Comparison of ENCODE assay signal across 1 cellular context in the genomic region with DNA sequence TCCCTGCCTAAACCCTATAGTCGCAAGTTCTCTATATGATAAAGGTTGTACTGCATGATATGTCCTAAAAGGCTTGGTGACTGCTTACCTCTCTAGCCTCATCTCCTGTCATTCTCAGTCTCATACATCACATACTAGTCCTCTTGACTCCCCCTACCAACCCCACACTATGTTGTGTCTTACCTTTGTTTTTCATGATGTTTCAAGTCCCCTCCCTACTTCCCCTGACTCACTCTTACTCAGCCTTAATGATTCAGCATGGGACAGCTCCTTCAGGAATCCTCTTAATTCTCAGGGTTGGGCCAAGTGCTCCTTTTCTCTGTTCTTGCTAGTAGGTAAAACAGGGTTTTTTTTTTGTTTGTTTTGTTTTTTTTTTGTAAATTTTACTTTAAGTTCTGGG.
TF ChIP-seq lines count a peak whose summit lies in the region.

No MANE protein-coding gene starts in this region.

TF ChIP-seq in HCT116, 20 proteins besides CTCF, POLR2A, EP300 and RAD21 (continued from another document):
- TF ChIP-seq ZBTB33 (IDR thresholded peaks at IDR 0.05; ENCODE audit: extremely low read depth, insufficient replicate concordance, low read length): no peak
TF ChIP-seq in HCT116: peak in this region for 9.
